Comparison of ENCODE assay signal across 27 cellular contexts in the genomic region with DNA sequence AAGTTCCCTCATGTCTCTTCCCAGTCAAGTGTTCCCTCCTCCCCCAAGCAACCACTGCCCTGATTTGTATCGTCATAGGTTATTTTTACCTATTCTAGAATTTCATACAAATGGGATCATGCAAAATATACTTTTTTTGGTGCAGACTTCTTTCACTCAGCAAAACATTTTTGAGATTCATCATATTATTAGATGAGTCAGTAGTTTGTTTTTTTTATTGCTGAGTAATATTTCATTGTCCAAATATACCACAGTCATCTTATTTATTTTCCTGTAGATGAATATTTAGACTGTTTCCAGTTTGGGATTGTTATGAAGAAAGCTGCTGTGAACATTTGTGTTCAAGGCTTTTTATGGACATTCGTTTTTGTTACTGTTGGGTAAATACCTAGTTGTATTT.
"Had no signal": no experiment of that assay in that cellular context is flagged by ENCODE, and none has a peak within 500 bp of the region (broad histone marks: within the 10 kb centered on the region; RNA-seq: fewer than 3 reads in every experiment).

No MANE protein-coding gene starts in this region.

- FAIRE-seq: kidney had no signal

- H3K4me3 ChIP-seq: left lung, lower lobe of right lung, neural progenitor cell, right atrium auricular region, smooth muscle cell, tibial nerve, vagina had no signal

- H3K27ac ChIP-seq: left lung, lower lobe of right lung, neural progenitor cell, neutrophil, parathyroid adenoma, right atrium auricular region, tibial nerve, vagina had no signal

- H3K4me1 ChIP-seq: left lung, lower lobe of right lung, neural progenitor cell, parathyroid adenoma, right atrium auricular region, tibial nerve, vagina had no signal

- H3K27me3 ChIP-seq: neural progenitor cell, right atrium auricular region, tibial nerve, vagina had no signal

- ATAC-seq: left colon; left lung; lower lobe of right lung; natural killer cell; sciatic nerve; stimulated activated memory B cell treated with anti-CD40 and anti-IgM and Interleukin-4, amounts not matched to agents 10 μg/mL and 1 μg/mL and 100 μg/mL, for 72 hours; stimulated activated naive CD8-positive, alpha-beta T cell treated with anti-CD3 and anti-CD28 coated beads, Interleukin-15, amount 100 ng/mL, for 72 hours had no signal

- DNase-seq: hippocampal formation; kidney; left colon; left lung; lower lobe of right lung; mammary epithelial cell; mesenchymal stem cell; naive B cell; natural killer cell; nephron progenitor cell; occipital lobe; stimulated activated CD4-positive, alpha-beta T cell treated with anti-CD3 and anti-CD28 coated beads, Interleukin-1b, Interleukin-23, amount 100 ng/mL, for 48 hours; stimulated activated CD4-positive, alpha-beta T cell treated with anti-CD3 and anti-CD28 coated beads, Interleukin-2, amount 100 ng/mL, for 48 hours; stimulated activated CD4-positive, alpha-beta T cell treated with anti-CD3 and anti-CD28 coated beads, Interleukin-4, amount 100 ng/mL, for 4 hours; stimulated activated CD8-positive, alpha-beta memory T cell treated with anti-CD3 and anti-CD28 coated beads, Interleukin-4, amount 100 ng/mL, for 48 hours; stimulated activated naive CD4-positive, alpha-beta T cell treated with Interleukin-2 at 50 U/mL for 16 hours; stimulated activated naive CD8-positive, alpha-beta T cell treated with anti-CD3 and anti-CD28 coated beads, Interleukin-15, amount 100 ng/mL, for 72 hours; substantia nigra had no signal

- H3K9me3 ChIP-seq: left lung, lower lobe of right lung, neutrophil, right atrium auricular region, vagina had no signal

- H3K36me3 ChIP-seq: left lung, lower lobe of right lung, neural progenitor cell, neutrophil, right atrium auricular region, tibial nerve, vagina had no signal
